Comparison of ENCODE assay signal across 9 cellular contexts in genomic region chr2:203688798-203689197, GRCh38. TPM values are rescaled to one million over a fixed set of nuclear protein-coding genes. Genes with fewer than 3 reads are reported as not detected.
A peak's percentile ranks its signal among the peaks of the same experiment; 100 is the strongest.
DNase-seq lines count a peak whose midpoint lies in the region; ATAC-seq lines count a peak whose summit lies in the region.
"Had no signal": no experiment of that assay in that cellular context is flagged by ENCODE, and none has a peak within 500 bp of the region (broad histone marks: within the 10 kb centered on the region; RNA-seq: fewer than 3 reads in every experiment).

No MANE protein-coding gene starts in this region.

- no peaks in the 10 kb centered on the region for H3K9me3 Mint-ChIP-seq in naive thymus-derived CD8-positive, alpha-beta T cell

- DNase-seq in CD1c-positive myeloid dendritic cell (ENCODE audit: extremely low spot score) (peak; percentile 64), fibroblast of peridontal ligament (ENCODE audit: extremely low read depth) (peak; percentile 87), stromal cell of bone marrow (ENCODE audit: low read depth) (peak; percentile 52), NCI-H510A treated with DMSO at 0.1 percent for 48 hours (lab: John Stamatoyannopoulos, UW) (no peak), HuH-7 (ENCODE audit: low spot score) (no peak)
- DNase-seq in naive thymus-derived CD8-positive, alpha-beta T cell, result no peak

- H3K27me3 Mint-ChIP-seq in naive thymus-derived CD8-positive, alpha-beta T cell, result peaks cover 0 to 5% (median 0%) of the 10 kb centered on the region in 5 donors
- H3K27me3 Mint-ChIP-seq: activated naive CD8-positive, alpha-beta T cell had no signal

- peak; percentile 60 for ATAC-seq in GM21515 (IDR thresholded peaks at IDR 0.05; ENCODE audit: unreplicated experiment)
- ATAC-seq in HG03571 (IDR thresholded peaks at IDR 0.05; ENCODE audit: unreplicated experiment), result peak; percentile 66
- ATAC-seq in naive thymus-derived CD8-positive, alpha-beta T cell, result no peak

- POLR2A ChIA-PET in naive thymus-derived CD8-positive, alpha-beta T cell (lab: Charles Lee), result interaction anchor here (0.9 kb wide), 1 partner anchor 9 kb away, joined by 5 read pairs; no protein-coding TSS in a partner anchor

- peaks cover 7 to 30% (median 23%) of the 10 kb centered on the region in 4 donors for H3K4me1 Mint-ChIP-seq in naive thymus-derived CD8-positive, alpha-beta T cell

- no peaks in the 10 kb centered on the region for H3K36me3 Mint-ChIP-seq in naive thymus-derived CD8-positive, alpha-beta T cell
- H3K36me3 Mint-ChIP-seq: activated naive CD8-positive, alpha-beta T cell had no signal

- no peak overlapping the region for H3K4me3 Mint-ChIP-seq in naive thymus-derived CD8-positive, alpha-beta T cell
- H3K4me3 Mint-ChIP-seq: activated naive CD8-positive, alpha-beta T cell had no signal

- H3K27ac Mint-ChIP-seq in naive thymus-derived CD8-positive, alpha-beta T cell, result no peak overlapping the region
- H3K27ac Mint-ChIP-seq: activated naive CD8-positive, alpha-beta T cell had no signal

RNA-seq across cellular contexts. Expression of gene CD28, which starts 17.6 kb away (rescaled TPM):
- 100 to 1,000 TPM; 128 to 133 TPM for total RNA-seq in naive thymus-derived CD8-positive, alpha-beta T cell
- 10 to 100 TPM; 15.8 to 32.0 (median 29.3) TPM for polyA plus RNA-seq in naive thymus-derived CD8-positive, alpha-beta T cell

Comparison
In these comparisons a context has a peak if more than half of its experiments do, and no peak if none do; other contexts are left out.
1. DNase-seq: peak in CD1c-positive myeloid dendritic cell (single experiment), fibroblast of peridontal ligament (single experiment) and stromal cell of bone marrow (single experiment); none in naive thymus-derived CD8-positive, alpha-beta T cell (0 of 10), NCI-H510A treated with DMSO at 0.1 percent for 48 hours (single experiment) and HuH-7 (single experiment).
2. ATAC-seq: peak in GM21515 (single experiment) and HG03571 (single experiment); none in naive thymus-derived CD8-positive, alpha-beta T cell (0 of 2).